Comparison of ENCODE assay signal across 1 cellular context in the genomic region with DNA sequence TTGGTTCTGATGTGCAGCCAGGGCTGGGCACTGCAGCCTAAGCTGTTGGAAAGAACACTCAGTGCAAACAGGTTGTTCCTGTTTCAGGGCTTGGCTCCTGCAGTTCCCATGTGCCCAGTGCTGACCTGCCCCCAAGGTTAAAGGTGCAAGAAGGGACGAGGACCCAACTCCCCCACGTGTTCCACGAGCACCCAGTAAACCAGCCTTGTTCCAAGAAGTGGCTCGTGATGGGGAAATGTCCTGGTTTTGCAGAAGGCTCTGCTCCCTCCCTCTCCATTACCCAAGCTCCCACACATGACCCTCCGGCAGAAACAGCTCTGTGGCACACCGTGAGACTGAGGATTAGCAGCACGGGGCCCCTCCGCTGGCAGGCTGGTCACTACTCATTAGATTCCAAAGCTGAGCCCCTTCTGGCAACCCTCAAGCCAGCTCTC.
A peak's percentile ranks its signal among the peaks of the same experiment; 100 is the strongest.
TF ChIP-seq lines count a peak whose summit lies in the region.

No MANE protein-coding gene starts in this region.

TF ChIP-seq in liver, 16 proteins besides CTCF, POLR2A, EP300 and RAD21 (continued from another document):
- TF ChIP-seq NR2F2 (IDR thresholded peaks at IDR 0.05) (peak; percentile 79), EGR1 (IDR thresholded peaks at IDR 0.05; ENCODE audit: low read depth in 2 of 2) (no peak)
TF ChIP-seq in liver: peak in this region for 5.
